29 cellular contexts compared by ENCODE assay signal in genomic region chr15:85298941-85299340, GRCh38.
"Had no signal": no experiment of that assay in that cellular context is flagged by ENCODE, and none has a peak within 500 bp of the region (broad histone marks: within the 10 kb centered on the region; RNA-seq: fewer than 3 reads in every experiment).

No MANE protein-coding gene starts in this region.

- H3K27me3 Mint-ChIP-seq: activated CD4-positive, alpha-beta memory T cell treated with anti-CD3 and anti-CD28 coated beads for 36 hours; activated CD4-positive, alpha-beta T cell treated with anti-CD3 and anti-CD28 coated beads for 36 hours; activated CD4-positive, alpha-beta T cell treated with anti-CD3 and anti-CD28 coated beads, Interleukin-2, amount 10 ng/mL, durations not matched to agents 24 days and 14 days; activated CD8-positive, alpha-beta memory T cell treated with anti-CD3 and anti-CD28 coated beads, Interleukin-2, amount 10 ng/mL, durations not matched to agents 7 days and 5 days; activated naive CD8-positive, alpha-beta T cell treated with anti-CD3 and anti-CD28 coated beads, Interleukin-2, amount 10 ng/mL, durations not matched to agents 7 days and 5 days; central memory CD8-positive, alpha-beta T cell; dendritic cell treated with granulocyte-macrophage colony-stimulating factor and Interleukin-4, amounts not matched to agents 40 ng/mL and 50 ng/mL, for 4 days had no signal

- DNase-seq: activated CD4-positive, alpha-beta memory T cell treated with anti-CD3 and anti-CD28 coated beads for 36 hours; activated CD4-positive, alpha-beta T cell treated with anti-CD3 and anti-CD28 coated beads for 36 hours; activated CD4-positive, alpha-beta T cell treated with anti-CD3 and anti-CD28 coated beads, Interleukin-2, amount 10 ng/mL, durations not matched to agents 24 days and 14 days; activated CD4-positive, CD25-positive, alpha-beta regulatory T cell treated with anti-CD3 and anti-CD28 coated beads, Interleukin-2, amount 50 U/mL, for 72 hours; activated CD8-positive, alpha-beta memory T cell treated with anti-CD3 and anti-CD28 coated beads, Interleukin-2, amount 10 ng/mL, durations not matched to agents 7 days and 5 days; activated CD8-positive, alpha-beta memory T cell treated with anti-CD3 and anti-CD28 coated beads, Interleukin-2, amount 50 U/mL, for 4 hours; activated CD8-positive, alpha-beta T cell treated with anti-CD3 and anti-CD28 coated beads, Interleukin-2, amount 10 ng/mL, durations not matched to agents 7 days and 5 days; activated gamma-delta T cell; activated naive CD4-positive, alpha-beta T cell; activated naive CD4-positive, alpha-beta T cell treated with anti-CD3 and anti-CD28 coated beads, Interleukin-2, amount 10 ng/mL, durations not matched to agents 7 days and 5 days; activated naive CD8-positive, alpha-beta T cell treated with anti-CD3 and anti-CD28 coated beads, Interleukin-2, amount 10 ng/mL, durations not matched to agents 7 days and 5 days; activated T-cell treated with anti-CD3 and anti-CD28 coated beads, Interleukin-2, amount 50 U/mL, for 1 hour; activated T-cell treated with anti-CD3 and anti-CD28 coated beads, Interleukin-2, amount 50 U/mL, for 72 hours; brain microvascular endothelial cell; dorsolateral prefrontal cortex; effector memory CD4-positive, alpha-beta T cell; erythroblast; foreskin keratinocyte; gastrocnemius medialis; glutamatergic neuron; heart left ventricle; T-helper 2 cell had no signal

- H3K4me3 ChIP-seq: coronary artery, dorsolateral prefrontal cortex, esophagus muscularis mucosa, gastrocnemius medialis, heart left ventricle had no signal

- H3K4me1 ChIP-seq: foreskin keratinocyte, gastrocnemius medialis had no signal

- H3K27me3 ChIP-seq: brain microvascular endothelial cell, dorsolateral prefrontal cortex, esophagus muscularis mucosa, foreskin keratinocyte, gastrocnemius medialis, heart left ventricle had no signal

- ATAC-seq: activated CD4-positive, alpha-beta T cell treated with anti-CD3 and anti-CD28 coated beads for 36 hours; activated CD8-positive, alpha-beta memory T cell treated with anti-CD3 and anti-CD28 coated beads, Interleukin-2, amount 10 ng/mL, durations not matched to agents 7 days and 5 days; activated CD8-positive, alpha-beta T cell treated with anti-CD3 and anti-CD28 coated beads, Interleukin-2, amount 10 ng/mL, durations not matched to agents 7 days and 5 days; activated naive CD4-positive, alpha-beta T cell treated with anti-CD3 and anti-CD28 coated beads, Interleukin-2, amount 50 U/mL, for 72 hours; activated T-cell treated with anti-CD3 and anti-CD28 coated beads, Interleukin-2, amount 50 U/mL, for 72 hours; foreskin keratinocyte; gastrocnemius medialis; heart left ventricle had no signal

- H3K9me3 Mint-ChIP-seq: activated CD4-positive, alpha-beta memory T cell treated with anti-CD3 and anti-CD28 coated beads for 36 hours; activated CD4-positive, alpha-beta T cell treated with anti-CD3 and anti-CD28 coated beads, Interleukin-2, amount 10 ng/mL, durations not matched to agents 24 days and 14 days; activated naive CD4-positive, alpha-beta T cell treated with anti-CD3 and anti-CD28 coated beads, Interleukin-2, amount 10 ng/mL, durations not matched to agents 7 days and 5 days; activated naive CD4-positive, alpha-beta T cell treated with anti-CD3 and anti-CD28 coated beads, Interleukin-2, amount 50 U/mL, for 72 hours; activated naive CD8-positive, alpha-beta T cell treated with anti-CD3 and anti-CD28 coated beads, Interleukin-2, amount 10 ng/mL, durations not matched to agents 7 days and 5 days; activated T-cell treated with anti-CD3 and anti-CD28 coated beads, Interleukin-2, amount 50 U/mL, for 72 hours; central memory CD8-positive, alpha-beta T cell; dendritic cell treated with granulocyte-macrophage colony-stimulating factor and Interleukin-4, amounts not matched to agents 40 ng/mL and 50 ng/mL, for 4 days had no signal

- H3K4me3 Mint-ChIP-seq: activated CD4-positive, alpha-beta memory T cell treated with anti-CD3 and anti-CD28 coated beads for 36 hours; activated CD4-positive, alpha-beta T cell treated with anti-CD3 and anti-CD28 coated beads for 36 hours; activated CD4-positive, alpha-beta T cell treated with anti-CD3 and anti-CD28 coated beads, Interleukin-2, amount 10 ng/mL, durations not matched to agents 24 days and 14 days; activated CD8-positive, alpha-beta memory T cell treated with anti-CD3 and anti-CD28 coated beads, Interleukin-2, amount 10 ng/mL, durations not matched to agents 7 days and 5 days; activated CD8-positive, alpha-beta T cell treated with anti-CD3 and anti-CD28 coated beads, Interleukin-2, amount 10 ng/mL, durations not matched to agents 7 days and 5 days; activated naive CD4-positive, alpha-beta T cell treated with anti-CD3 and anti-CD28 coated beads, Interleukin-2, amount 10 ng/mL, durations not matched to agents 7 days and 5 days; activated naive CD8-positive, alpha-beta T cell treated with anti-CD3 and anti-CD28 coated beads, Interleukin-2, amount 10 ng/mL, durations not matched to agents 7 days and 5 days; activated T-cell treated with anti-CD3 and anti-CD28 coated beads, Interleukin-2, amount 50 U/mL, for 72 hours; central memory CD8-positive, alpha-beta T cell; dendritic cell treated with granulocyte-macrophage colony-stimulating factor and Interleukin-4, amounts not matched to agents 40 ng/mL and 50 ng/mL, for 4 days had no signal

- H3K9me3 ChIP-seq: esophagus muscularis mucosa, gastrocnemius medialis, heart left ventricle had no signal

- H3K27ac Mint-ChIP-seq: activated CD4-positive, alpha-beta memory T cell treated with anti-CD3 and anti-CD28 coated beads for 36 hours; activated CD4-positive, alpha-beta T cell treated with anti-CD3 and anti-CD28 coated beads for 36 hours; activated CD4-positive, alpha-beta T cell treated with anti-CD3 and anti-CD28 coated beads, Interleukin-2, amount 10 ng/mL, durations not matched to agents 24 days and 14 days; activated CD8-positive, alpha-beta memory T cell treated with anti-CD3 and anti-CD28 coated beads, Interleukin-2, amount 10 ng/mL, durations not matched to agents 7 days and 5 days; activated CD8-positive, alpha-beta T cell treated with anti-CD3 and anti-CD28 coated beads, Interleukin-2, amount 10 ng/mL, durations not matched to agents 7 days and 5 days; activated naive CD4-positive, alpha-beta T cell treated with anti-CD3 and anti-CD28 coated beads, Interleukin-2, amount 10 ng/mL, durations not matched to agents 7 days and 5 days; activated naive CD4-positive, alpha-beta T cell treated with anti-CD3 and anti-CD28 coated beads, Interleukin-2, amount 50 U/mL, for 72 hours; activated naive CD8-positive, alpha-beta T cell treated with anti-CD3 and anti-CD28 coated beads, Interleukin-2, amount 10 ng/mL, durations not matched to agents 7 days and 5 days; activated T-cell treated with anti-CD3 and anti-CD28 coated beads, Interleukin-2, amount 50 U/mL, for 72 hours; dendritic cell treated with granulocyte-macrophage colony-stimulating factor and Interleukin-4, amounts not matched to agents 40 ng/mL and 50 ng/mL, for 4 days had no signal

- H3K36me3 ChIP-seq: brain microvascular endothelial cell, esophagus muscularis mucosa, gastrocnemius medialis, heart left ventricle had no signal

- H3K36me3 Mint-ChIP-seq: activated CD4-positive, alpha-beta memory T cell treated with anti-CD3 and anti-CD28 coated beads for 36 hours; activated CD8-positive, alpha-beta memory T cell treated with anti-CD3 and anti-CD28 coated beads, Interleukin-2, amount 10 ng/mL, durations not matched to agents 7 days and 5 days; activated naive CD4-positive, alpha-beta T cell treated with anti-CD3 and anti-CD28 coated beads, Interleukin-2, amount 10 ng/mL, durations not matched to agents 7 days and 5 days; activated naive CD4-positive, alpha-beta T cell treated with anti-CD3 and anti-CD28 coated beads, Interleukin-2, amount 50 U/mL, for 72 hours; activated naive CD8-positive, alpha-beta T cell treated with anti-CD3 and anti-CD28 coated beads, Interleukin-2, amount 10 ng/mL, durations not matched to agents 7 days and 5 days had no signal

- H3K27ac ChIP-seq: brain microvascular endothelial cell, coronary artery, dorsolateral prefrontal cortex, esophagus muscularis mucosa, foreskin keratinocyte, gastrocnemius medialis, heart left ventricle had no signal

- FAIRE-seq: astrocyte, bronchial epithelial cell had no signal
